ENCODE assay signal across 10 cellular contexts in genomic region chr2:130728549-130729310, GRCh38. TPM values are rescaled to one million over a fixed set of nuclear protein-coding genes. Genes with fewer than 3 reads are reported as not detected.
DNase-seq lines count a peak whose midpoint lies in the region; ATAC-seq and TF ChIP-seq lines count a peak whose summit lies in the region.
"Had no signal": no experiment of that assay in that cellular context is flagged by ENCODE, and none has a peak within 500 bp of the region (broad histone marks: within the 10 kb centered on the region; RNA-seq: fewer than 3 reads in every experiment).

Gene GPR148, plus strand, starts transcription at chr2:130729070. Its CDS starts 82 bp downstream, at chr2:130729152.

- CTCF ChIA-PET in activated CD4-positive, alpha-beta T cell treated with anti-CD3 and anti-CD28 coated beads for 36 hours (lab: Charles Lee): interaction anchor here (0.6 to 1.0 kb wide), 4 partner anchors 69 to 386 kb away, joined by 3 to 4 read pairs (median 4); partner anchors contain the start of gene IMP4

- peaks cover 22% of the 10 kb centered on the region for H3K4me1 ChIP-seq in left ventricle myocardium inferior
- peaks cover 0 to 21% (median 18%) of the 10 kb centered on the region in 5 donors for H3K4me1 ChIP-seq in subcutaneous abdominal adipose tissue (ENCODE audit: control insufficient read depth in 5 of 5, insufficient read depth in 5 of 5, low read length in 5 of 5)

- H3K4me3 ChIP-seq in SK-N-MC (peak within 1 kb of the TSS; percentile 80), left ventricle myocardium inferior (peak within 1 kb of the TSS; percentile 72), subcutaneous abdominal adipose tissue (ENCODE audit: low read depth in 1 of 5, low read length in 5 of 5) (peak within 1 kb of the TSS in 4 of 5 donors; percentile 71 to 72 (median 71))

- intact Hi-C loops in activated CD4-positive, alpha-beta T cell treated with anti-CD3 and anti-CD28 coated beads for 36 hours (cut with DNase I, micrococcal nuclease): loop anchor here in 1 of 2 experiments (5.0 to 10.0 kb wide), 4 partner anchors 144 to 851 kb away; partner anchors contain the start of gene IMP4
- intact Hi-C loops in left ventricle myocardium inferior (cut with micrococcal nuclease): no loop called here

- no peaks in the 10 kb centered on the region for H3K9me3 Mint-ChIP-seq in activated CD4-positive, alpha-beta T cell treated with anti-CD3 and anti-CD28 coated beads for 36 hours (ENCODE audit: low read depth)

- peaks cover 6% of the 10 kb centered on the region for H3K27me3 Mint-ChIP-seq in activated CD4-positive, alpha-beta T cell treated with anti-CD3 and anti-CD28 coated beads for 36 hours

- peaks cover 30% of the 10 kb centered on the region for H3K27me3 ChIP-seq in left ventricle myocardium inferior (ENCODE audit: low read depth)
- peaks cover 0 to 8% (median 5%) of the 10 kb centered on the region in 5 donors for H3K27me3 ChIP-seq in subcutaneous abdominal adipose tissue (ENCODE audit: control insufficient read depth in 5 of 5, insufficient read depth in 4 of 5, low read length in 5 of 5)

- H3K36me3 ChIP-seq in SK-N-MC (ENCODE audit: insufficient read depth, low read length) (no peaks in the 10 kb centered on the region), left ventricle myocardium inferior (no peaks in the 10 kb centered on the region), subcutaneous abdominal adipose tissue (ENCODE audit: control insufficient read depth in 5 of 5, insufficient read depth in 5 of 5, low read length in 5 of 5) (no peaks in the 10 kb centered on the region)

- peak within 1 kb of the TSS; percentile 37 for H3K4me3 Mint-ChIP-seq in activated CD4-positive, alpha-beta T cell treated with anti-CD3 and anti-CD28 coated beads for 36 hours

- ATAC-seq in activated CD4-positive, alpha-beta T cell treated with anti-CD3 and anti-CD28 coated beads for 36 hours: no peak

- TF ChIP-seq CTCF in left ventricle myocardium inferior (IDR thresholded peaks at IDR 0.05; ENCODE audit: borderline replicate concordance): no peak

- H3K9ac ChIP-seq in SK-N-MC (ENCODE audit: insufficient read length) (no peak within 1 kb of the TSS), subcutaneous abdominal adipose tissue (ENCODE audit: low read length in 5 of 5) (peak within 1 kb of the TSS in 1 of 5 donors; percentile 32)

- no peaks in the 10 kb centered on the region for H3K36me3 Mint-ChIP-seq in activated CD4-positive, alpha-beta T cell treated with anti-CD3 and anti-CD28 coated beads for 36 hours (ENCODE audit: low read depth)

- peaks cover 3% of the 10 kb centered on the region for H3K4me1 Mint-ChIP-seq in activated CD4-positive, alpha-beta T cell treated with anti-CD3 and anti-CD28 coated beads for 36 hours

- H3K9me3 ChIP-seq in SK-N-MC (ENCODE audit: low read depth, low read length) (no peaks in the 10 kb centered on the region), left ventricle myocardium inferior (replicated peaks) (no peaks in the 10 kb centered on the region), subcutaneous abdominal adipose tissue (ENCODE audit: control insufficient read depth in 5 of 5, low read length in 5 of 5) (no peaks in the 10 kb centered on the region)

- POLR2A ChIA-PET in activated CD4-positive, alpha-beta T cell treated with anti-CD3 and anti-CD28 coated beads for 36 hours (lab: Charles Lee): interaction anchor here (1.0 kb wide), 1 partner anchor 28 kb away, joined by 3 read pairs; no protein-coding TSS in a partner anchor

- H3K27ac ChIP-seq in SK-N-MC: no peak within 1 kb of the TSS
- peak within 1 kb of the TSS; percentile 80 for H3K27ac ChIP-seq in left ventricle myocardium inferior (replicated peaks)
- no peak within 1 kb of the TSS for H3K27ac ChIP-seq in subcutaneous abdominal adipose tissue (ENCODE audit: low read depth, low read length)

- H3K27ac Mint-ChIP-seq in activated CD4-positive, alpha-beta T cell treated with anti-CD3 and anti-CD28 coated beads for 36 hours: no peak within 1 kb of the TSS

- no peak for DNase-seq in activated CD4-positive, alpha-beta T cell treated with anti-CD3 and anti-CD28 coated beads for 36 hours
- no peak for DNase-seq in activated CD4-positive, alpha-beta T cell treated with anti-CD3 and anti-CD28 coated beads for 4 hours
- DNase-seq in SK-N-MC (ENCODE audit: low read depth, low spot score) (no peak), left ventricle myocardium inferior (no peak), occipital lobe (lab: John Stamatoyannopoulos, UW) (no peak), cortex of kidney (lab: John Stamatoyannopoulos, UW) (no peak)
- DNase-seq in activated CD4-positive, alpha-beta T cell treated with anti-CD3 and anti-CD28 coated beads, Interleukin-2, amount 50 U/mL, for 1 hour: no peak
- DNase-seq: dermis blood vessel endothelial cell had no signal

RNA-seq across cellular contexts. Expression of gene GPR148, which starts in this region (rescaled TPM):
- not detected for total RNA-seq in activated CD4-positive, alpha-beta T cell treated with anti-CD3 and anti-CD28 coated beads for 36 hours
- not detected for total RNA-seq in left ventricle myocardium inferior
- 0.31 TPM for total RNA-seq in occipital lobe
- total RNA-seq: dermis blood vessel endothelial cell, HT1080 had no signal
